29 cellular contexts compared by ENCODE assay signal in genomic region chr12:15605886-15606590, GRCh38.
"Had no signal": no experiment of that assay in that cellular context is flagged by ENCODE, and none has a peak within 500 bp of the region (broad histone marks: within the 10 kb centered on the region; RNA-seq: fewer than 3 reads in every experiment).

No MANE protein-coding gene starts in this region.

- H3K4me3 Mint-ChIP-seq: activated CD4-positive, alpha-beta memory T cell treated with anti-CD3 and anti-CD28 coated beads for 36 hours; activated CD4-positive, alpha-beta T cell treated with anti-CD3 and anti-CD28 coated beads, Interleukin-2, amount 10 ng/mL, durations not matched to agents 24 days and 14 days; activated naive CD4-positive, alpha-beta T cell treated with anti-CD3 and anti-CD28 coated beads, Interleukin-2, amount 10 ng/mL, durations not matched to agents 7 days and 5 days; activated naive CD8-positive, alpha-beta T cell treated with anti-CD3 and anti-CD28 coated beads, Interleukin-2, amount 10 ng/mL, durations not matched to agents 7 days and 5 days; activated T-cell treated with anti-CD3 and anti-CD28 coated beads, Interleukin-2, amount 50 U/mL, for 24 hours; effector memory CD8-positive, alpha-beta T cell; memory B cell; naive thymus-derived CD4-positive, alpha-beta T cell; neural progenitor cell; T-helper 17 cell had no signal

- H3K27ac Mint-ChIP-seq: activated CD4-positive, alpha-beta memory T cell treated with anti-CD3 and anti-CD28 coated beads for 36 hours; activated CD4-positive, alpha-beta T cell treated with anti-CD3 and anti-CD28 coated beads, Interleukin-2, amount 10 ng/mL, durations not matched to agents 24 days and 14 days; activated naive CD4-positive, alpha-beta T cell treated with anti-CD3 and anti-CD28 coated beads, Interleukin-2, amount 10 ng/mL, durations not matched to agents 7 days and 5 days; activated naive CD8-positive, alpha-beta T cell treated with anti-CD3 and anti-CD28 coated beads, Interleukin-2, amount 10 ng/mL, durations not matched to agents 7 days and 5 days; activated T-cell treated with anti-CD3 and anti-CD28 coated beads, Interleukin-2, amount 50 U/mL, for 24 hours; effector memory CD8-positive, alpha-beta T cell; memory B cell; naive thymus-derived CD4-positive, alpha-beta T cell; neural progenitor cell; T-helper 17 cell had no signal

- DNase-seq: activated CD4-positive, alpha-beta memory T cell treated with anti-CD3 and anti-CD28 coated beads for 36 hours; activated CD4-positive, alpha-beta T cell treated with anti-CD3 and anti-CD28 coated beads, Interleukin-2, amount 10 ng/mL, durations not matched to agents 24 days and 14 days; activated CD4-positive, CD25-positive, alpha-beta regulatory T cell treated with anti-CD3 and anti-CD28 coated beads, Interleukin-2, amount 50 U/mL, for 72 hours; activated CD8-positive, alpha-beta memory T cell treated with anti-CD3 and anti-CD28 coated beads, Interleukin-2, amount 50 U/mL, for 48 hours; activated gamma-delta T cell; activated naive CD4-positive, alpha-beta T cell treated with anti-CD3 and anti-CD28 coated beads, Interleukin-2, amount 10 ng/mL, durations not matched to agents 7 days and 5 days; activated naive CD8-positive, alpha-beta T cell treated with anti-CD3 and anti-CD28 coated beads, Interleukin-2, amount 10 ng/mL, durations not matched to agents 7 days and 5 days; activated T-cell treated with anti-CD3 and anti-CD28 coated beads, Interleukin-2, amount 50 U/mL, for 24 hours; amygdala; effector memory CD8-positive, alpha-beta T cell; foreskin fibroblast; head of caudate nucleus; hippocampal formation; left cardiac atrium; midbrain; naive thymus-derived CD4-positive, alpha-beta T cell; posterior cingulate gyrus; right cardiac atrium; stimulated activated CD4-positive, alpha-beta T cell treated with anti-CD3 and anti-CD28 coated beads, Interleukin-2, amount 100 ng/mL, for 48 hours; stimulated activated naive CD8-positive, alpha-beta T cell treated with anti-CD3 and anti-CD28 coated beads, Interleukin-15, Interleukin-2, amounts not matched to agents 100 U/mL and 50 U/mL, for 24 hours; T-helper 17 cell; T1000; testis; transverse colon had no signal

- H3K4me1 Mint-ChIP-seq: activated naive CD4-positive, alpha-beta T cell treated with anti-CD3 and anti-CD28 coated beads, Interleukin-2, amount 10 ng/mL, durations not matched to agents 7 days and 5 days; activated naive CD8-positive, alpha-beta T cell treated with anti-CD3 and anti-CD28 coated beads, Interleukin-2, amount 10 ng/mL, durations not matched to agents 7 days and 5 days; memory B cell; naive thymus-derived CD4-positive, alpha-beta T cell; T-helper 17 cell had no signal

- H3K9me3 Mint-ChIP-seq: activated CD4-positive, alpha-beta memory T cell treated with anti-CD3 and anti-CD28 coated beads for 36 hours; activated CD4-positive, alpha-beta T cell treated with anti-CD3 and anti-CD28 coated beads, Interleukin-2, amount 10 ng/mL, durations not matched to agents 24 days and 14 days; activated naive CD4-positive, alpha-beta T cell treated with anti-CD3 and anti-CD28 coated beads, Interleukin-2, amount 10 ng/mL, durations not matched to agents 7 days and 5 days; activated naive CD8-positive, alpha-beta T cell treated with anti-CD3 and anti-CD28 coated beads, Interleukin-2, amount 10 ng/mL, durations not matched to agents 7 days and 5 days; activated T-cell treated with anti-CD3 and anti-CD28 coated beads, Interleukin-2, amount 50 U/mL, for 24 hours; effector memory CD8-positive, alpha-beta T cell; memory B cell; neural progenitor cell had no signal

- ATAC-seq: effector memory CD8-positive, alpha-beta T cell; esophagus mucosa; left cardiac atrium; naive thymus-derived CD4-positive, alpha-beta T cell; stimulated activated naive CD8-positive, alpha-beta T cell treated with anti-CD3 and anti-CD28 coated beads, Interleukin-15, Interleukin-2, amounts not matched to agents 100 U/mL and 50 U/mL, for 24 hours; T-helper 17 cell had no signal

- FAIRE-seq: colon, keratinocyte had no signal

- H3K36me3 Mint-ChIP-seq: activated CD4-positive, alpha-beta memory T cell treated with anti-CD3 and anti-CD28 coated beads for 36 hours; activated naive CD4-positive, alpha-beta T cell treated with anti-CD3 and anti-CD28 coated beads, Interleukin-2, amount 10 ng/mL, durations not matched to agents 7 days and 5 days; activated naive CD8-positive, alpha-beta T cell treated with anti-CD3 and anti-CD28 coated beads, Interleukin-2, amount 10 ng/mL, durations not matched to agents 7 days and 5 days; memory B cell; naive thymus-derived CD4-positive, alpha-beta T cell; neural progenitor cell had no signal
